19 cellular contexts compared by ENCODE assay signal in genomic region chr5:14155730-14156129, GRCh38. TPM values are rescaled to one million over a fixed set of nuclear protein-coding genes. Genes with fewer than 3 reads are reported as not detected.
DNase-seq lines count a peak whose midpoint lies in the region; ATAC-seq and TF ChIP-seq lines count a peak whose summit lies in the region.
"Had no signal": no experiment of that assay in that cellular context is flagged by ENCODE, and none has a peak within 500 bp of the region (broad histone marks: within the 10 kb centered on the region; RNA-seq: fewer than 3 reads in every experiment).

No MANE protein-coding gene starts in this region.

- H4K20me1 ChIP-seq in SK-N-SH (ENCODE audit: insufficient read depth): peaks cover 100% of the 10 kb centered on the region

- 85% methylated on average over 1 of the region's 1 CpG for WGBS in SK-N-SH (ENCODE audit: low lambda C conversion rate)
- WGBS in mesenchymal stem cell: no CpG with 5 or more reads among the region's 1 CpG

- intact Hi-C loops in vagina (cut with DNase I): no loop called here

- H3K9ac ChIP-seq in SK-N-SH: peak overlapping the region; percentile 66; the same call in 1 of the 2 replicates
- H3K9ac ChIP-seq in mesenchymal stem cell (ENCODE audit: low read length): peak overlapping the region; percentile 86
- H3K9ac ChIP-seq: parathyroid adenoma had no signal

- H3K4me1 Mint-ChIP-seq in nephron progenitor cell: peaks cover 19% of the 10 kb centered on the region

- no peak overlapping the region for H2BK12ac ChIP-seq in mesenchymal stem cell (ENCODE audit: low read length in 2 of 2)

- no peak overlapping the region for H2BK5ac ChIP-seq in mesenchymal stem cell (ENCODE audit: low read depth, low read length, poor library complexity, severe bottlenecking)

- H3K18ac ChIP-seq in mesenchymal stem cell (ENCODE audit: low read depth in 1 of 2, low read length in 2 of 2): peak overlapping the region; percentile 44 to 59

- no peak overlapping the region for H3K27ac Mint-ChIP-seq in nephron progenitor cell
- H3K27ac Mint-ChIP-seq: CD4-positive, CD25-positive, alpha-beta regulatory T cell; IgD-negative memory B cell had no signal

- H3K27me3 Mint-ChIP-seq in nephron progenitor cell (ENCODE audit: low read depth, poor library complexity): no peaks in the 10 kb centered on the region
- H3K27me3 Mint-ChIP-seq: IgD-negative memory B cell had no signal

- peaks cover 17% of the 10 kb centered on the region for H3K36me3 Mint-ChIP-seq in nephron progenitor cell (ENCODE audit: low read depth)
- H3K36me3 Mint-ChIP-seq: CD4-positive, CD25-positive, alpha-beta regulatory T cell had no signal

- H3K4me2 ChIP-seq in SK-N-SH (peak overlapping the region; percentile 71), mesenchymal stem cell (ENCODE audit: low read length, poor library complexity, severe bottlenecking) (peak overlapping the region; percentile 45)

- ATAC-seq in SK-N-SH treated with all-trans-retinoic acid at 6 μM for 48 hours: no peak

- no peak for TF ChIP-seq POLR2A in Peyer's patch (IDR thresholded peaks at IDR 0.05)
- TF ChIP-seq POLR2A in vagina (IDR thresholded peaks at IDR 0.05): no peak

- H3K79me2 ChIP-seq in SK-N-SH (ENCODE audit: insufficient read depth): peaks cover 99% of the 10 kb centered on the region

- no peak overlapping the region for H3K23ac ChIP-seq in mesenchymal stem cell (ENCODE audit: low read length in 2 of 2)

- H3K14ac ChIP-seq in mesenchymal stem cell (ENCODE audit: low read length in 2 of 2): peak overlapping the region in 1 of 2 experiments; percentile 7

- H4K8ac ChIP-seq in mesenchymal stem cell (ENCODE audit: low read length): no peak overlapping the region

- H3K4me1 ChIP-seq in SK-N-SH (ENCODE audit: control insufficient read depth in 1 of 2, insufficient read depth in 2 of 2, low read depth in 1 of 2, low read length in 1 of 2): peaks cover 43 to 51% of the 10 kb centered on the region in 2 experiments
- peaks cover 0 to 50% (median 14%) of the 10 kb centered on the region in 4 donors for H3K4me1 ChIP-seq in Peyer's patch
- H3K4me1 ChIP-seq in mesenchymal stem cell (ENCODE audit: control insufficient read depth, insufficient read depth, low read depth, low read length): peaks cover 28% of the 10 kb centered on the region
- peaks cover 43% of the 10 kb centered on the region for H3K4me1 ChIP-seq in vagina

- H2BK120ac ChIP-seq in mesenchymal stem cell (ENCODE audit: low read depth, low read length): no peak overlapping the region

- H3K9me3 Mint-ChIP-seq in nephron progenitor cell: peaks cover 5% of the 10 kb centered on the region

- H3K4ac ChIP-seq in mesenchymal stem cell (ENCODE audit: low read depth in 1 of 2, low read length in 2 of 2): no peak overlapping the region

- TF ChIP-seq EP300 in SK-N-SH (IDR thresholded peaks at IDR 0.05; ENCODE audit: borderline replicate concordance in 1 of 2, low read depth in 1 of 2, low read length in 1 of 2): no peak

- peak overlapping the region; percentile 64 for H2AK5ac ChIP-seq in mesenchymal stem cell (ENCODE audit: low read length, severe bottlenecking)

- no peak overlapping the region for H2BK15ac ChIP-seq in mesenchymal stem cell (ENCODE audit: low read depth, poor library complexity, severe bottlenecking)

- DNase-seq in SK-N-SH (no peak), Peyer's patch (no peak), mesenchymal stem cell (no peak), vagina (ENCODE audit: extremely low spot score in 2 of 2) (no peak), nephron progenitor cell (no peak), NCI-H187 treated with DMSO at 0.1 percent for 48 hours (lab: John Stamatoyannopoulos, UW) (no peak), EL (no peak)
- DNase-seq: activated CD4-positive, alpha-beta T cell treated with anti-CD3 and anti-CD28 coated beads for 4 hours; activated CD8-positive, alpha-beta memory T cell treated with anti-CD3 and anti-CD28 coated beads, Interleukin-2, amount 50 U/mL, for 48 hours; activated gamma-delta T cell treated with Interleukin-2 at 50 U/mL for 16 hours; CD4-positive, CD25-positive, alpha-beta regulatory T cell; cerebellar nuclear complex; left lung; NCI-H2029 treated with DMSO at 0.1 percent for 48 hours; stimulated activated CD4-positive, alpha-beta T cell treated with anti-CD3 and anti-CD28 coated beads, Interleukin-12 subunit alpha, Interleukin-12 subunit beta, amount 100 ng/mL, for 4 hours; thyroid gland had no signal

- H4K91ac ChIP-seq in mesenchymal stem cell (ENCODE audit: low read length): no peak overlapping the region

- CTCF ChIA-PET in SK-N-SH (lab: Yijun Ruan, JAX): interaction anchor here (1.2 to 2.1 kb wide), 4 partner anchors 8 to 61 kb away, joined by 3 to 5 read pairs (median 4); no protein-coding TSS in a partner anchor

- H3K27me3 ChIP-seq in SK-N-SH (ENCODE audit: insufficient read depth): no peaks in the 10 kb centered on the region
- H3K27me3 ChIP-seq in Peyer's patch: no peaks in the 10 kb centered on the region
- H3K27me3 ChIP-seq in mesenchymal stem cell (ENCODE audit: control insufficient read depth in 1 of 2, insufficient read depth in 1 of 2, low read length in 2 of 2): no peaks in the 10 kb centered on the region
- no peaks in the 10 kb centered on the region for H3K27me3 ChIP-seq in vagina
- H3K27me3 ChIP-seq: left lung, thyroid gland had no signal

- peaks cover 0 to 3% of the 10 kb centered on the region in 2 experiments for H3K36me3 ChIP-seq in SK-N-SH (replicated peaks in 1 of 2; ENCODE audit: control insufficient read depth in 1 of 2, insufficient read depth in 2 of 2, low read length in 1 of 2)
- no peaks in the 10 kb centered on the region for H3K36me3 ChIP-seq in Peyer's patch
- H3K36me3 ChIP-seq in mesenchymal stem cell (ENCODE audit: control insufficient read depth in 1 of 2, insufficient read depth in 2 of 2, low read depth in 1 of 2, low read length in 2 of 2): peaks cover 0 to 13% of the 10 kb centered on the region in 2 experiments
- H3K36me3 ChIP-seq in vagina: no peaks in the 10 kb centered on the region
- H3K36me3 ChIP-seq: left lung, thyroid gland had no signal

- H3K4me3 ChIP-seq in SK-N-SH (ENCODE audit: low read depth in 2 of 2, low read length in 1 of 2) (peak overlapping the region in 1 of 2 experiments; percentile 30; a peak in 2 of 4 replicates), Peyer's patch (no peak overlapping the region), mesenchymal stem cell (ENCODE audit: insufficient read depth in 1 of 2, low read depth in 1 of 2, low read length in 2 of 2) (no peak overlapping the region), vagina (no peak overlapping the region)
- H3K4me3 ChIP-seq: left lung, thyroid gland had no signal

- H3K79me1 ChIP-seq in mesenchymal stem cell (replicated peaks; ENCODE audit: low read length, poor library complexity, severe bottlenecking): no peaks in the 10 kb centered on the region

- peak overlapping the region; percentile 81 to 91; a peak in 3 of 4 replicates for H3K27ac ChIP-seq in SK-N-SH (ENCODE audit: low read depth in 2 of 2, low read length in 1 of 2)
- H3K27ac ChIP-seq in Peyer's patch: peak overlapping the region; percentile 21 to 76 (median 58)
- H3K27ac ChIP-seq in mesenchymal stem cell (ENCODE audit: low read length, poor library complexity, severe bottlenecking): peak overlapping the region; percentile 96
- peak overlapping the region; percentile 59 for H3K27ac ChIP-seq in vagina
- H3K27ac ChIP-seq: parathyroid adenoma, thyroid gland had no signal

- no peak overlapping the region for H2AFZ ChIP-seq in SK-N-SH (ENCODE audit: low read depth)
- H2AFZ ChIP-seq in mesenchymal stem cell (ENCODE audit: low read depth, low read length): no peak overlapping the region
- H2AFZ ChIP-seq: parathyroid adenoma had no signal

- no peak overlapping the region for H3K4me3 Mint-ChIP-seq in nephron progenitor cell
- H3K4me3 Mint-ChIP-seq: CD4-positive, CD25-positive, alpha-beta regulatory T cell; IgD-negative memory B cell had no signal

- H3F3A ChIP-seq in SK-N-SH (replicated peaks; ENCODE audit: insufficient read depth): peaks cover 49% of the 10 kb centered on the region

- POLR2A ChIA-PET in SK-N-SH (lab: Yijun Ruan, JAX): no interaction called here

- H3K9me3 ChIP-seq in SK-N-SH: no peaks in the 10 kb centered on the region
- H3K9me3 ChIP-seq in Peyer's patch: no peaks in the 10 kb centered on the region
- H3K9me3 ChIP-seq in mesenchymal stem cell (ENCODE audit: control insufficient read depth, low read length): no peaks in the 10 kb centered on the region
- H3K9me3 ChIP-seq in vagina: no peaks in the 10 kb centered on the region
- H3K9me3 ChIP-seq: left lung, thyroid gland had no signal

- TF ChIP-seq RAD21 in SK-N-SH (IDR thresholded peaks at IDR 0.05; ENCODE audit: low read length): no peak

- no peaks in the 10 kb centered on the region for H3K9me2 ChIP-seq in SK-N-SH

- TF ChIP-seq CTCF in SK-N-SH (IDR thresholded peaks at IDR 0.05) (no peak), Peyer's patch (IDR thresholded peaks at IDR 0.05) (no peak), vagina (IDR thresholded peaks at IDR 0.05) (no peak), nephron progenitor cell (IDR thresholded peaks at IDR 0.05) (no peak)

TF ChIP-seq in SK-N-SH treated with all-trans-retinoic acid at 6 μM for 48 hours, 23 proteins besides CTCF, POLR2A, EP300 and RAD21 (continues in another document):
- TF ChIP-seq TCF4 (CRISPR knock-in tag; IDR thresholded peaks at IDR 0.05; ENCODE audit: borderline replicate concordance) (no peak), ZFP30 (CRISPR knock-in tag; IDR thresholded peaks at IDR 0.05) (no peak), ZNF565 (CRISPR knock-in tag; conservative IDR thresholded peaks at IDR 0.05; ENCODE audit: low read depth) (no peak), ZNF70 (CRISPR knock-in tag; IDR thresholded peaks at IDR 0.05) (no peak)

RNA-seq across cellular contexts. Expression of gene TRIO, which starts 12.6 kb away (rescaled TPM):
- polyA plus RNA-seq in SK-N-SH (2012; rRNA removed): 225 and 229 TPM in 2 replicates
- 101 and 117 TPM in 2 replicates for polyA plus RNA-seq in SK-N-SH (2012; cell fraction: cytosol; rRNA removed)
- 1,118 and 1,202 TPM in 2 replicates for polyA plus RNA-seq in SK-N-SH (2012; cell fraction: nucleus; rRNA removed)
- total RNA-seq in Peyer's patch: 100 to 1,000 TPM; 171 to 456 (median 340) TPM
- polyA plus RNA-seq in mesenchymal stem cell (2013, experiment 1 of 2): 39.8 TPM
- 39.0 TPM for polyA plus RNA-seq in mesenchymal stem cell (2013, experiment 2 of 2)
- total RNA-seq in vagina: 142 TPM
